26 cellular contexts compared by ENCODE assay signal in the genomic region with DNA sequence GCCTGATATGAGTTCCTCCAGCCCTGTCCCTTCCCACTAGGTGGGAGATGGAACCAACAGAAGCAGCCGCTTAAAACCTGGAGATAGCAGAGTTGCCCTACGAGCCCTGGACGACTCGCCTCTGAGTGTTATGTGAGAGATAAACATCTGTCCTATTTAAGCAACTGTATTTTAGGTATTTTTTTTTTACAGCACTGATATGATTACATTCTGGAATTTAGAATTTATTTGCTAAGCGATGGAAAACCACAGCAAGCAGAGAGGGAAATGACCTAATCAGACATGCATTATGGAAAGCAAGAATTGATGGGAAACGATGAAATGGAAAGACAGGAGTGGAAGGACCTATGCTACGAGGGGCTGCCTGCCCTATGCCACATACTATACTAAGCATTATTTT.
"Had no signal": no experiment of that assay in that cellular context is flagged by ENCODE, and none has a peak within 500 bp of the region (broad histone marks: within the 10 kb centered on the region; RNA-seq: fewer than 3 reads in every experiment).

No MANE protein-coding gene starts in this region.

- H3K27me3 ChIP-seq: body of pancreas, cardiac muscle cell, heart left ventricle had no signal

- H3K4me1 ChIP-seq: body of pancreas, foreskin keratinocyte, pancreas, prostate gland, upper lobe of right lung had no signal

- H3K36me3 ChIP-seq: cardiac muscle cell, heart left ventricle, pancreas, prostate gland, upper lobe of right lung had no signal

- H3K9me3 ChIP-seq: body of pancreas, heart left ventricle, pancreas, prostate gland, upper lobe of right lung had no signal

- H3K4me3 ChIP-seq: body of pancreas, cardiac muscle cell, heart left ventricle, pancreas, prostate gland, upper lobe of right lung had no signal

- H3K27ac ChIP-seq: body of pancreas, cardiac muscle cell, foreskin keratinocyte, heart left ventricle, pancreas, prostate gland, upper lobe of right lung had no signal

- DNase-seq: activated CD4-positive, alpha-beta memory T cell treated with anti-CD3 and anti-CD28 coated beads, Interleukin-2, amount 10 ng/mL, durations not matched to agents 7 days and 5 days; activated CD4-positive, alpha-beta T cell treated with anti-CD3 and anti-CD28 coated beads for 1 hour; activated CD4-positive, alpha-beta T cell treated with anti-CD3 and anti-CD28 coated beads, Interleukin-2, amount 10 ng/mL, durations not matched to agents 7 days and 5 days; activated gamma-delta T cell treated with Interleukin-2 at 50 U/mL for 16 hours; activated naive CD4-positive, alpha-beta T cell treated with anti-CD3 and anti-CD28 coated beads, Interleukin-2, amount 50 U/mL, for 16 hours; activated T-cell treated with anti-CD3 and anti-CD28 coated beads, Interleukin-2, amount 50 U/mL, for 4 hours; body of pancreas; foreskin keratinocyte; heart left ventricle; hypothalamus; immature natural killer cell; midbrain; naive thymus-derived CD4-positive, alpha-beta T cell; nucleus accumbens; pancreas; retina; small intestine; stimulated activated CD4-positive, alpha-beta T cell treated with anti-CD3 and anti-CD28 coated beads, Interleukin-1b, Interleukin-23, amount 100 ng/mL, for 48 hours; stimulated activated CD4-positive, alpha-beta T cell treated with anti-CD3 and anti-CD28 coated beads, Interleukin-4, amount 100 ng/mL, for 4 hours; stimulated activated CD8-positive, alpha-beta memory T cell treated with anti-CD3 and anti-CD28 coated beads, Interleukin-4, amount 100 ng/mL, for 48 hours; stimulated activated naive CD8-positive, alpha-beta T cell treated with anti-CD3 and anti-CD28 coated beads, Interleukin-15, amount 100 ng/mL, for 72 hours; substantia nigra; T-helper 2 cell; upper lobe of right lung had no signal
